Comparison of ENCODE assay signal across 20 cellular contexts in the genomic region with DNA sequence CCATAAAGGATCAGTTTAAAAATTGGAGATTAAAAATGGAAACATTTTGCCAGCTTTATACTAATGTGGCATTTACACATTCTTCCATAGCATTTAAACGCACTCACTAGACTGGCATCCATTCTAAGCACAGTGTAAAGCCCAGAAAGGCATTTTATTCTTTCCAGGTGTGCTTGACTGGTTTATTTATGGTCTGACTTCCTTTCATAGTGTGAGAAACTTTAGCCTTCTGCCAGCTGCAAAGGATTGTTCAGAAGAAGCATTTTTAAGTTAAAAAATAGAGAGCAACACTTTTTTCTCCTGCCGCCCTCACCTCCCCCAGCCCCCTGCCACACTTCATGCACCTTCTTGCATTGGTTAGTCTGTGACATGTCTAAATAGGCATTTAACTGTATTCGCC.
DNase-seq lines count a peak whose midpoint lies in the region; ATAC-seq and TF ChIP-seq lines count a peak whose summit lies in the region.
"Had no signal": no experiment of that assay in that cellular context is flagged by ENCODE, and none has a peak within 500 bp of the region (broad histone marks: within the 10 kb centered on the region; RNA-seq: fewer than 3 reads in every experiment).

No MANE protein-coding gene starts in this region.

- H3K4me3 ChIP-seq in DND-41 (ENCODE audit: low read depth in 1 of 2, low read length in 2 of 2) = no peak overlapping the region
- no peak overlapping the region for H3K4me3 ChIP-seq in neural progenitor cell
- H3K4me3 ChIP-seq: A549; BLaER1 treated with 17β-estradiol and CSF1 and Interleukin-3, amounts not matched to agents 10 nM and 100 nM had no signal

- peak; percentile 34 for DNase-seq in DND-41
- peak; percentile 52 for DNase-seq in left kidney (ENCODE audit: low read depth, low spot score)
- DNase-seq in nephron progenitor cell = no peak
- DNase-seq in neural progenitor cell (ENCODE audit: low spot score) = no peak
- no peak for DNase-seq in T-helper 17 cell
- DNase-seq in activated gamma-delta T cell (lab: John Stamatoyannopoulos, UW) = no peak
- DNase-seq in stimulated activated CD4-positive, alpha-beta T cell treated with anti-CD3 and anti-CD28 coated beads, Interleukin-2, amount 100 ng/mL, for 48 hours = no peak
- DNase-seq in activated CD4-positive, alpha-beta T cell treated with anti-CD3 and anti-CD28 coated beads for 48 hours = no peak
- DNase-seq: AML-193; Caco-2; Calu3; CD4-positive, alpha-beta T cell; CD8-positive, alpha-beta T cell; DMS79; GF-D8 had no signal

- H3K9ac ChIP-seq in DND-41 (ENCODE audit: low read depth, low read length) (no peak overlapping the region), neural progenitor cell (no peak overlapping the region)
- H3K9ac ChIP-seq: BLaER1 treated with 17β-estradiol and CSF1 and Interleukin-3, amounts not matched to agents 10 nM and 100 nM had no signal

- H3K36me3 Mint-ChIP-seq in nephron progenitor cell (ENCODE audit: low read depth) (no peaks in the 10 kb centered on the region), neural progenitor cell (no peaks in the 10 kb centered on the region), T-helper 17 cell (ENCODE audit: low read depth) (no peaks in the 10 kb centered on the region)
- H3K36me3 Mint-ChIP-seq: CD8-positive, alpha-beta T cell had no signal

- H2AFZ ChIP-seq in DND-41 (ENCODE audit: low read depth, low read length) = peak overlapping the region; percentile 14; the same call in 1 of the 2 replicates
- no peak overlapping the region for H2AFZ ChIP-seq in neural progenitor cell (replicated peaks)

- peaks cover 46% of the 10 kb centered on the region for H3K4me1 Mint-ChIP-seq in nephron progenitor cell
- H3K4me1 Mint-ChIP-seq in neural progenitor cell = peaks cover 69% of the 10 kb centered on the region
- no peaks in the 10 kb centered on the region for H3K4me1 Mint-ChIP-seq in T-helper 17 cell
- H3K4me1 Mint-ChIP-seq: B cell had no signal

- no peaks in the 10 kb centered on the region for H3K27me3 ChIP-seq in DND-41 (ENCODE audit: insufficient read depth, low read length, poor library complexity)
- no peaks in the 10 kb centered on the region for H3K27me3 ChIP-seq in neural progenitor cell
- H3K27me3 ChIP-seq: BLaER1 treated with 17β-estradiol and CSF1 and Interleukin-3, amounts not matched to agents 10 nM and 100 nM had no signal

- ATAC-seq in DND-41 (ENCODE audit: insufficient read depth, low read depth) = peak; percentile 79
- ATAC-seq in T-helper 17 cell = no peak
- ATAC-seq: A549; CD8-positive, alpha-beta T cell had no signal

- H3K36me3 ChIP-seq in DND-41 (ENCODE audit: insufficient read depth, low read length) (no peaks in the 10 kb centered on the region), neural progenitor cell (no peaks in the 10 kb centered on the region)
- H3K36me3 ChIP-seq: BLaER1 treated with 17β-estradiol and CSF1 and Interleukin-3, amounts not matched to agents 10 nM and 100 nM had no signal

- H3K27me3 Mint-ChIP-seq in nephron progenitor cell (ENCODE audit: low read depth, poor library complexity) (peaks cover 5% of the 10 kb centered on the region), neural progenitor cell (ENCODE audit: insufficient read depth, low read depth) (no peaks in the 10 kb centered on the region), T-helper 17 cell (peaks cover 13% of the 10 kb centered on the region)

- H3K27ac Mint-ChIP-seq in nephron progenitor cell (peak overlapping the region; percentile 30), neural progenitor cell (peak overlapping the region; percentile 54), T-helper 17 cell (no peak overlapping the region)
- H3K27ac Mint-ChIP-seq: B cell; CD4-positive, alpha-beta T cell; CD8-positive, alpha-beta T cell had no signal

- H3K9me3 Mint-ChIP-seq in nephron progenitor cell (peaks cover 4% of the 10 kb centered on the region), neural progenitor cell (no peaks in the 10 kb centered on the region)
- H3K9me3 Mint-ChIP-seq: CD4-positive, alpha-beta T cell; CD8-positive, alpha-beta T cell had no signal

- TF ChIP-seq CTCF in DND-41 (IDR thresholded peaks at IDR 0.05; ENCODE audit: borderline replicate concordance, extremely low read depth, low read length, poor library complexity, severe bottlenecking) = no peak
- no peak for TF ChIP-seq CTCF in nephron progenitor cell (IDR thresholded peaks at IDR 0.05)
- no peak for TF ChIP-seq CTCF in neural progenitor cell (IDR thresholded peaks at IDR 0.05)

- H3K27ac ChIP-seq in DND-41 (ENCODE audit: low read length) = peak overlapping the region; percentile 63
- H3K27ac ChIP-seq in neural progenitor cell = no peak overlapping the region
- H3K27ac ChIP-seq: 22Rv1; A549; BLaER1 treated with 17β-estradiol and CSF1 and Interleukin-3, amounts not matched to agents 10 nM and 100 nM; C4-2B had no signal

- H3K4me1 ChIP-seq in DND-41 (ENCODE audit: insufficient read depth, low read length) (peaks cover 29% of the 10 kb centered on the region), neural progenitor cell (peaks cover 57% of the 10 kb centered on the region)
- H3K4me1 ChIP-seq: A549, Caco-2 had no signal

- H3K9me3 ChIP-seq in DND-41 (ENCODE audit: insufficient read depth, low read length, severe bottlenecking) (no peaks in the 10 kb centered on the region), neural progenitor cell (ENCODE audit: low read depth) (no peaks in the 10 kb centered on the region), T-helper 17 cell (ENCODE audit: control insufficient read depth, low read length, poor library complexity, severe bottlenecking) (no peaks in the 10 kb centered on the region)
- H3K9me3 ChIP-seq: A549; BLaER1 treated with 17β-estradiol and CSF1 and Interleukin-3, amounts not matched to agents 10 nM and 100 nM; Caco-2 had no signal

- H3K79me2 ChIP-seq in DND-41 (ENCODE audit: insufficient read depth, low read length) (no peaks in the 10 kb centered on the region), neural progenitor cell (ENCODE audit: low read depth) (no peaks in the 10 kb centered on the region)

- H3K4me2 ChIP-seq in DND-41 (ENCODE audit: insufficient read depth, low read length) (peak overlapping the region; percentile 0; the same call in 1 of the 2 replicates), neural progenitor cell (peak overlapping the region; percentile 36)
- H3K4me2 ChIP-seq: A549; BLaER1 treated with 17β-estradiol and CSF1 and Interleukin-3, amounts not matched to agents 10 nM and 100 nM had no signal

- H3F3A ChIP-seq in neural progenitor cell (ENCODE audit: low read depth) = peaks cover 21% of the 10 kb centered on the region

- H3K4me3 Mint-ChIP-seq in nephron progenitor cell (no peak overlapping the region), neural progenitor cell (no peak overlapping the region), T-helper 17 cell (no peak overlapping the region)
- H3K4me3 Mint-ChIP-seq: B cell; CD4-positive, alpha-beta T cell; CD8-positive, alpha-beta T cell had no signal

- H4K20me1 ChIP-seq in DND-41 (ENCODE audit: insufficient read depth, low read length) (no peaks in the 10 kb centered on the region), neural progenitor cell (ENCODE audit: low read depth) (no peaks in the 10 kb centered on the region)
- H4K20me1 ChIP-seq: BLaER1 treated with 17β-estradiol and CSF1 and Interleukin-3, amounts not matched to agents 10 nM and 100 nM had no signal

Comparison
In these comparisons a context has a peak if more than half of its experiments do, and no peak if none do; other contexts are left out.
1. DNase-seq: peak in DND-41 (single experiment) and left kidney (single experiment); none in nephron progenitor cell (single experiment), neural progenitor cell (single experiment), T-helper 17 cell (0 of 3), activated gamma-delta T cell (single experiment), stimulated activated CD4-positive, alpha-beta T cell treated with anti-CD3 and anti-CD28 coated beads, Interleukin-2, amount 100 ng/mL, for 48 hours (0 of 2) and activated CD4-positive, alpha-beta T cell treated with anti-CD3 and anti-CD28 coated beads for 48 hours (single experiment).